Comparison of ENCODE assay signal across 1 cellular context in the genomic region with DNA sequence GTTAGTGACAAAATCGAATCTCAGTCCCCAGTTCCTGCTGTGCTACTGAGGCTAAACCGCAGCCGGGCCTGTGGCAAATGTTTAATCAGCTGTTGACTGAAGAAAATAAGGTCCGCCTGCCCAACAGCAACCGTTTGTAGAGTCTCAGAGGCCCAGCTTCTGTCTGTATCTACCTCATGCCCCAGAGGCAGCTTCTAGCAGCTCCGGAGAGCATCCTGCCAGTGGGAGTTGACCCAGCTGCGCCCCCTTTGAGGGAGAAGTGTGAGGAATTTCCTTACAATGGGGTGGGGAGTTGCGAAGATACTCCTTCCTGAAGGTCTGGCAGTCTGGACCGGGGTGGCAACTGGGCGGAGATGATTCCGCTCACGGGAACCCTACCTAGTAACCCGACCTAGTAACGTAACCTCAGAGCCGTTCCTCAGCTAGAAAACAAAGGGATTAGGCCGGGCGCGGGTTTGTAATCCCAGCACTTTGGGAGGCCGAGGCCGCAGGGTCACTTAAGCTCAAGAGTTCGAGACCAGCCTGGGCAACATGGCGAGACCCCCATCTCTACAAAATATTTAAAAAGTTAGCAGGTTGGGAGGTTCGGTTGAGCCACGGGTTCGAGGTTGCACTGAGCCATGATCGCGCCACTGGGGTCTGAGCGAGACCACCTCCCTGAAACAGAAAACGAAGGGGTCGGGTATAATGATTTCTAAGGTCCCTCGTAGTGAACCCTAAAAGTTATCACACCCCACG.
TF ChIP-seq lines count a peak whose summit lies in the region.

No MANE protein-coding gene starts in this region.

TF ChIP-seq in HEK293, 187 proteins besides CTCF, POLR2A, EP300 and RAD21 (continued from another document and continues in another):
- peak; percentile 41 for TF ChIP-seq PATZ1 (tag by site-specific recombination; IDR thresholded peaks at IDR 0.05)
- TF ChIP-seq SP2 (tag by site-specific recombination; IDR thresholded peaks at IDR 0.05), result peak; percentile 85
- TF ChIP-seq ZNF626 (tag by site-specific recombination; IDR thresholded peaks at IDR 0.05), result no peak
- peak; percentile 45 for TF ChIP-seq WT1 (tag by site-specific recombination; IDR thresholded peaks at IDR 0.05)
- TF ChIP-seq PRDM10 (tag by site-specific recombination; IDR thresholded peaks at IDR 0.05), result no peak
- TF ChIP-seq IKZF3 (tag by site-specific recombination; IDR thresholded peaks at IDR 0.05), result peak; percentile 86
- no peak for TF ChIP-seq ZNF791 (tag by site-specific recombination; IDR thresholded peaks at IDR 0.05)
- TF ChIP-seq ZNF843 (tag by site-specific recombination; IDR thresholded peaks at IDR 0.05), result peak; percentile 20; the same call in 1 of the 2 replicates
- peak; percentile 93 for TF ChIP-seq ZNF121 (tag by site-specific recombination; IDR thresholded peaks at IDR 0.05)
- no peak for TF ChIP-seq ZNF132 (tag by site-specific recombination; IDR thresholded peaks at IDR 0.05; ENCODE audit: borderline replicate concordance)
- TF ChIP-seq ZBTB48 (tag by site-specific recombination; IDR thresholded peaks at IDR 0.05), result peak; percentile 83
- TF ChIP-seq ZNF600 (tag by site-specific recombination; IDR thresholded peaks at IDR 0.05), result 0 out of 2 replicates have a peak, but pooled peaks have one; percentile 56
- TF ChIP-seq ZBTB20 (tag by site-specific recombination; IDR thresholded peaks at IDR 0.05), result peak; percentile 97
- TF ChIP-seq EGR2 (tag by site-specific recombination; IDR thresholded peaks at IDR 0.05; ENCODE audit: low read depth), result peak; percentile 48
- TF ChIP-seq ZFHX2 (tag by site-specific recombination; conservative IDR thresholded peaks at IDR 0.05), result 0 out of 2 replicates have a peak, but pooled peaks have one; percentile 20
- peak; percentile 39 for TF ChIP-seq ZNF335 (tag by site-specific recombination; conservative IDR thresholded peaks at IDR 0.05)
- no peak for TF ChIP-seq ZNF670 (tag by site-specific recombination; IDR thresholded peaks at IDR 0.05; ENCODE audit: low read depth)
- TF ChIP-seq, protein P1, sequence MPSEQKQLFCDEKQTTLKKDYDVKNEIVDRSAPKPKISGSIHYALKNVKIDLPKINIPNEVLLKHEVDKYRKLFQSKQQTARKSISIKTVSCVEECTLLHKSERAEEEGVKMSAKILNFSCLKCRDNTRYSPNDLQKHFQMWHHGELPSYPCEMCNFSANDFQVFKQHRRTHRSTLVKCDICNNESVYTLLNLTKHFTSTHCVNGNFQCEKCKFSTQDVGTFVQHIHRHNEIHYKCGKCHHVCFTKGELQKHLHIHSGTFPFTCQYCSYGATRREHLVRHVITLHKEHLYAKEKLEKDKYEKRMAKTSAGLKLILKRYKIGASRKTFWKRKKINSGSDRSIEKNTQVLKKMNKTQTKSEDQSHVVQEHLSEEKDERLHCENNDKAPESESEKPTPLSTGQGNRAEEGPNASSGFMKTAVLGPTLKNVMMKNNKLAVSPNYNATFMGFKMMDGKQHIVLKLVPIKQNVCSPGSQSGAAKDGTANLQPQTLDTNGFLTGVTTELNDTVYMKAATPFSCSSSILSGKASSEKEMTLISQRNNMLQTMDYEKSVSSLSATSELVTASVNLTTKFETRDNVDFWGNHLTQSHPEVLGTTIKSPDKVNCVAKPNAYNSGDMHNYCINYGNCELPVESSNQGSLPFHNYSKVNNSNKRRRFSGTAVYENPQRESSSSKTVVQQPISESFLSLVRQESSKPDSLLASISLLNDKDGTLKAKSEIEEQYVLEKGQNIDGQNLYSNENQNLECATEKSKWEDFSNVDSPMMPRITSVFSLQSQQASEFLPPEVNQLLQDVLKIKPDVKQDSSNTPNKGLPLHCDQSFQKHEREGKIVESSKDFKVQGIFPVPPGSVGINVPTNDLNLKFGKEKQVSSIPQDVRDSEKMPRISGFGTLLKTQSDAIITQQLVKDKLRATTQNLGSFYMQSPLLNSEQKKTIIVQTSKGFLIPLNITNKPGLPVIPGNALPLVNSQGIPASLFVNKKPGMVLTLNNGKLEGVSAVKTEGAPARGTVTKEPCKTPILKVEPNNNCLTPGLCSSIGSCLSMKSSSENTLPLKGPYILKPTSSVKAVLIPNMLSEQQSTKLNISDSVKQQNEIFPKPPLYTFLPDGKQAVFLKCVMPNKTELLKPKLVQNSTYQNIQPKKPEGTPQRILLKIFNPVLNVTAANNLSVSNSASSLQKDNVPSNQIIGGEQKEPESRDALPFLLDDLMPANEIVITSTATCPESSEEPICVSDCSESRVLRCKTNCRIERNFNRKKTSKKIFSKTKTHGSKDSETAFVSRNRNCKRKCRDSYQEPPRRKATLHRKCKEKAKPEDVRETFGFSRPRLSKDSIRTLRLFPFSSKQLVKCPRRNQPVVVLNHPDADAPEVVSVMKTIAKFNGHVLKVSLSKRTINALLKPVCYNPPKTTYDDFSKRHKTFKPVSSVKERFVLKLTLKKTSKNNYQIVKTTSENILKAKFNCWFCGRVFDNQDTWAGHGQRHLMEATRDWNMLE (tag by site-specific recombination; conservative IDR thresholded peaks at IDR 0.05; ENCODE audit: low read depth), result no peak
- peak; percentile 10; the same call in 1 of the 2 replicates for TF ChIP-seq ZNF660 (tag by site-specific recombination; IDR thresholded peaks at IDR 0.05)
- TF ChIP-seq, protein P2, sequence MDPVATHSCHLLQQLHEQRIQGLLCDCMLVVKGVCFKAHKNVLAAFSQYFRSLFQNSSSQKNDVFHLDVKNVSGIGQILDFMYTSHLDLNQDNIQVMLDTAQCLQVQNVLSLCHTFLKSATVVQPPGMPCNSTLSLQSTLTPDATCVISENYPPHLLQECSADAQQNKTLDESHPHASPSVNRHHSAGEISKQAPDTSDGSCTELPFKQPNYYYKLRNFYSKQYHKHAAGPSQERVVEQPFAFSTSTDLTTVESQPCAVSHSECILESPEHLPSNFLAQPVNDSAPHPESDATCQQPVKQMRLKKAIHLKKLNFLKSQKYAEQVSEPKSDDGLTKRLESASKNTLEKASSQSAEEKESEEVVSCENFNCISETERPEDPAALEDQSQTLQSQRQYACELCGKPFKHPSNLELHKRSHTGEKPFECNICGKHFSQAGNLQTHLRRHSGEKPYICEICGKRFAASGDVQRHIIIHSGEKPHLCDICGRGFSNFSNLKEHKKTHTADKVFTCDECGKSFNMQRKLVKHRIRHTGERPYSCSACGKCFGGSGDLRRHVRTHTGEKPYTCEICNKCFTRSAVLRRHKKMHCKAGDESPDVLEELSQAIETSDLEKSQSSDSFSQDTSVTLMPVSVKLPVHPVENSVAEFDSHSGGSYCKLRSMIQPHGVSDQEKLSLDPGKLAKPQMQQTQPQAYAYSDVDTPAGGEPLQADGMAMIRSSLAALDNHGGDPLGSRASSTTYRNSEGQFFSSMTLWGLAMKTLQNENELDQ (tag by site-specific recombination; IDR thresholded peaks at IDR 0.05; ENCODE audit: low read depth), result no peak
- TF ChIP-seq ZNF148 (tag by site-specific recombination; IDR thresholded peaks at IDR 0.05; ENCODE audit: borderline replicate concordance), result no peak
- peak; percentile 57; the same call in 1 of the 2 replicates for TF ChIP-seq ZNF449 (tag by site-specific recombination; IDR thresholded peaks at IDR 0.05)
- TF ChIP-seq ZNF341 (tag by site-specific recombination; IDR thresholded peaks at IDR 0.05; ENCODE audit: low read depth), result peak; percentile 43; the same call in 1 of the 2 replicates
- TF ChIP-seq ZNF639 (tag by site-specific recombination; IDR thresholded peaks at IDR 0.05), result no peak
- TF ChIP-seq ZNF776 (tag by site-specific recombination; IDR thresholded peaks at IDR 0.05; ENCODE audit: borderline replicate concordance), result no peak
- 0 out of 2 replicates have a peak, but pooled peaks have one; percentile 38 for TF ChIP-seq YY2 (tag by site-specific recombination; IDR thresholded peaks at IDR 0.05)
- peak; percentile 51 for TF ChIP-seq ZNF366 (tag by site-specific recombination; conservative IDR thresholded peaks at IDR 0.05)
- no peak for TF ChIP-seq HOXD13 (CRISPR knock-in tag; IDR thresholded peaks at IDR 0.05; ENCODE audit: borderline replicate concordance)
- TF ChIP-seq ZNF16 (tag by site-specific recombination; IDR thresholded peaks at IDR 0.05; ENCODE audit: low read depth), result no peak
- no peak; the same call in 1 of the 2 replicates for TF ChIP-seq KLF7 (tag by site-specific recombination; IDR thresholded peaks at IDR 0.05; ENCODE audit: borderline replicate concordance)
- no peak; the same call in 1 of the 2 replicates for TF ChIP-seq ZSCAN16 (tag by site-specific recombination; IDR thresholded peaks at IDR 0.05)
- peak; percentile 84; the same call in 1 of the 2 replicates for TF ChIP-seq ZNF394 (tag by site-specific recombination; IDR thresholded peaks at IDR 0.05; ENCODE audit: borderline replicate concordance)
- TF ChIP-seq ZNF701 (tag by site-specific recombination; IDR thresholded peaks at IDR 0.05), result no peak
- TF ChIP-seq, protein P3, sequence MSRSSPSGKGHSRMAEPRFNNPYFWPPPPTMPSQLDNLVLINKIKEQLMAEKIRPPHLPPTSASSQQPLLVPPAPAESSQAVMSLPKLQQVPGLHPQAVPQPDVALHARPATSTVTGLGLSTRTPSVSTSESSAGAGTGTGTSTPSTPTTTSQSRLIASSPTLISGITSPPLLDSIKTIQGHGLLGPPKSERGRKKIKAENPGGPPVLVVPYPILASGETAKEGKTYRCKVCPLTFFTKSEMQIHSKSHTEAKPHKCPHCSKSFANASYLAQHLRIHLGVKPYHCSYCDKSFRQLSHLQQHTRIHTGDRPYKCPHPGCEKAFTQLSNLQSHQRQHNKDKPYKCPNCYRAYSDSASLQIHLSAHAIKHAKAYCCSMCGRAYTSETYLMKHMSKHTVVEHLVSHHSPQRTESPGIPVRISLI (tag by site-specific recombination; IDR thresholded peaks at IDR 0.05), result no peak
